In genomic region chr11:68020575-68020974, GRCh38 we compare ENCODE assay signal across 1 cellular context.
TF ChIP-seq lines count a peak whose summit lies in the region.

No MANE protein-coding gene starts in this region.

TF ChIP-seq in H1, 55 proteins besides CTCF, POLR2A, EP300 and RAD21:
- TF ChIP-seq BCL11A (IDR thresholded peaks at IDR 0.05; ENCODE audit: low read depth in 2 of 2, low read length in 2 of 2): no peak
- TF ChIP-seq E2F6 (IDR thresholded peaks at IDR 0.05): 0 out of 2 replicates have a peak, but pooled peaks have one; percentile 16
- TF ChIP-seq SIX5 (IDR thresholded peaks at IDR 0.05; ENCODE audit: low read depth, low read length): no peak
- TF ChIP-seq KDM5A (IDR thresholded peaks at IDR 0.05; ENCODE audit: low read length): no peak
- 0 out of 2 replicates have a peak, but pooled peaks have one; percentile 37 for TF ChIP-seq MAX (IDR thresholded peaks at IDR 0.05)
- no peak for TF ChIP-seq CREB1 (IDR thresholded peaks at IDR 0.05)
- TF ChIP-seq JUN (IDR thresholded peaks at IDR 0.05; ENCODE audit: low read depth, low read length): no peak
- no peak for TF ChIP-seq SIRT6 (IDR thresholded peaks at IDR 0.05; ENCODE audit: low read length)
